In genomic region chr7:108000875-108001758, GRCh38 we compare ENCODE assay signal across 8 cellular contexts. TPM values are rescaled to one million over a fixed set of nuclear protein-coding genes. Genes with fewer than 3 reads are reported as not detected.
DNase-seq lines count a peak whose midpoint lies in the region; ATAC-seq, FAIRE-seq and TF ChIP-seq lines count a peak whose summit lies in the region.

No MANE protein-coding gene starts in this region.

- H3K4me3 Mint-ChIP-seq in MCF 10A (ENCODE audit: unreplicated experiment) = peak overlapping the region; percentile 86

- dilution Hi-C loops in keratinocyte (cut with MboI; ENCODE audit: extremely low pct_ligation_motif_present, low sequenced_read_pairs) = no loop called here

- CTCF ChIA-PET in MCF 10A (lab: Yijun Ruan, JAX) = interaction anchor here (0.7 to 1.9 kb wide), 8 partner anchors 15 to 500 kb away, joined by 3 to 7 read pairs (median 4); no protein-coding TSS in a partner anchor

- peaks cover 10% of the 10 kb centered on the region for H3K79me2 ChIP-seq in keratinocyte (ENCODE audit: control insufficient read depth, insufficient read depth, low read length)

- H3K4me1 ChIP-seq in keratinocyte (ENCODE audit: control insufficient read depth, extremely low read depth, insufficient read depth, low read length) = peaks cover 48% of the 10 kb centered on the region

- POLR2A ChIA-PET in MCF 10A (lab: Yijun Ruan, JAX) = interaction anchor here (0.6 to 5.9 kb wide), 14 partner anchors 11 to 79 kb away, joined by 3 to 86 read pairs (median 12); no protein-coding TSS in a partner anchor

- H3K27ac ChIP-seq in keratinocyte (ENCODE audit: control insufficient read depth, insufficient read depth, low read length) = no peak overlapping the region

- H3K9ac ChIP-seq in keratinocyte (ENCODE audit: control insufficient read depth, extremely low read depth, insufficient read depth, low read length) = peak overlapping the region; percentile 77

- peaks cover 27% of the 10 kb centered on the region for H3K4me1 Mint-ChIP-seq in MCF 10A (ENCODE audit: insufficient read depth, unreplicated experiment)

- H3K9me1 ChIP-seq in keratinocyte (ENCODE audit: control insufficient read depth, extremely low read depth, insufficient read depth, low read length) = no peaks in the 10 kb centered on the region

- H3K4me3 ChIP-seq in keratinocyte (ENCODE audit: control insufficient read depth in 2 of 3, extremely low read depth in 1 of 3, insufficient read depth in 2 of 3, low read depth in 1 of 3, low read length in 3 of 3) = peak overlapping the region; percentile 67 to 85 (median 77)

- peak overlapping the region; percentile 85 for H3K4me2 ChIP-seq in keratinocyte (ENCODE audit: control insufficient read depth, extremely low read depth, insufficient read depth, low read depth, low read length)

- TF ChIP-seq CTCF in MCF 10A (IDR thresholded peaks at IDR 0.05; ENCODE audit: unreplicated experiment) = no peak
- peak; percentile 16 to 59 (median 35) for TF ChIP-seq CTCF in keratinocyte (optimal IDR thresholded peaks at IDR 0.05 in 1 of 3, IDR thresholded peaks at IDR 0.05 in 1 of 3, conservative IDR thresholded peaks at IDR 0.05 in 1 of 3; ENCODE audit: extremely low read depth in 1 of 3, insufficient read depth in 2 of 3, low read length in 3 of 3)

- FAIRE-seq in keratinocyte (lab: Jason Lieb, UNC) = no peak

- H2AFZ ChIP-seq in keratinocyte (ENCODE audit: control insufficient read depth, low read length) = no peak overlapping the region

- intact Hi-C loops in MCF 10A (cut with micrococcal nuclease) = no loop called here

- no TSS peak for BruUV-seq in MCF 10A (replicated peaks; lab: Mats Ljungman, UMichigan)

- H3K27me3 ChIP-seq in keratinocyte (ENCODE audit: control insufficient read depth, extremely low read depth, insufficient read depth, low read length) = no peaks in the 10 kb centered on the region

- H3K9me3 Mint-ChIP-seq in MCF 10A (ENCODE audit: unreplicated experiment) = no peaks in the 10 kb centered on the region

- H4K20me1 ChIP-seq in keratinocyte (ENCODE audit: control insufficient read depth, extremely low read depth, insufficient read depth, low read length) = no peaks in the 10 kb centered on the region

- H3K27ac Mint-ChIP-seq in MCF 10A (ENCODE audit: low read depth, unreplicated experiment) = peak overlapping the region; percentile 61

- H3K9me3 ChIP-seq in keratinocyte (ENCODE audit: control insufficient read depth, low read depth, low read length) = no peaks in the 10 kb centered on the region

- DNase-seq in 8988T = peak; percentile 37
- DNase-seq in HT1080 (ENCODE audit: low read depth) = peak; percentile 87
- peak; percentile 45 for DNase-seq in MCF 10A (ENCODE audit: unreplicated experiment)
- no peak for DNase-seq in keratinocyte (ENCODE audit: low read depth, low spot score)
- DNase-seq in stimulated activated naive CD8-positive, alpha-beta T cell treated with anti-CD3 and anti-CD28 coated beads, Interleukin-15, Interleukin-2, amounts not matched to agents 100 U/mL and 50 U/mL, for 24 hours = peak; percentile 9
- no peak for DNase-seq in hippocampal formation (lab: John Stamatoyannopoulos, UW)
- DNase-seq in GM19238 (ENCODE audit: insufficient read length, low spot score) = no peak

- no peak for ATAC-seq in stimulated activated naive CD8-positive, alpha-beta T cell treated with anti-CD3 and anti-CD28 coated beads, Interleukin-15, Interleukin-2, amounts not matched to agents 100 U/mL and 50 U/mL, for 24 hours
- no peak for ATAC-seq in GM18511 (IDR thresholded peaks at IDR 0.05; ENCODE audit: unreplicated experiment)

- no peaks in the 10 kb centered on the region for H3K27me3 Mint-ChIP-seq in MCF 10A (ENCODE audit: insufficient read depth, unreplicated experiment)

- H3K36me3 Mint-ChIP-seq in MCF 10A (ENCODE audit: insufficient read depth, unreplicated experiment) = peaks cover 66% of the 10 kb centered on the region

- peaks cover 2 to 3% of the 10 kb centered on the region in 2 experiments for H3K36me3 ChIP-seq in keratinocyte (ENCODE audit: control insufficient read depth in 2 of 2, extremely low read depth in 1 of 2, insufficient read depth in 2 of 2, low read length in 2 of 2)

RNA-seq across cellular contexts. Expression of gene LAMB1, which starts 1.8 kb away (rescaled TPM):
- 53.6 and 62.7 TPM in 2 replicates for total RNA-seq in HT1080 (2014; rRNA removed; shearing (Covaris generic))
- polyA plus RNA-seq in HT1080 (2015; cell fraction: cytosol; rRNA removed) = 73.0 and 92.6 TPM in 2 replicates
- 710 and 759 TPM in 2 replicates for polyA plus RNA-seq in HT1080 (2015; cell fraction: nucleus; rRNA removed)
- 199 and 275 TPM in 2 replicates for total RNA-seq in MCF 10A (2022)
- polyA plus RNA-seq in keratinocyte = 74.1 to 97.9 TPM (median 79.8 TPM) in 3 replicates
- polyA plus RNA-seq in keratinocyte (2011; ENCODE audit: low read depth) = 117 TPM
- polyA plus RNA-seq in keratinocyte (2011; cell fraction: cytosol; rRNA removed) = 28.6 and 29.7 TPM in 2 replicates
- 287 and 320 TPM in 2 replicates for polyA plus RNA-seq in keratinocyte (2011; cell fraction: nucleus; rRNA removed)
- 26.0 and 98.2 TPM in 2 replicates for polyA plus RNA-seq in keratinocyte (2012; ENCODE audit: low replicate concordance)
- 210 to 345 TPM (median 248 TPM) in 3 replicates for polyA minus RNA-seq in keratinocyte
- 89.2 TPM for polyA minus RNA-seq in keratinocyte (2011; cell fraction: cytosol; rRNA and poly(A)+ RNA removed)
- polyA minus RNA-seq in keratinocyte (2011; cell fraction: nucleus; rRNA and poly(A)+ RNA removed) = 248 and 360 TPM in 2 replicates

Comparison
In these comparisons a context has a peak if more than half of its experiments do, and no peak if none do; other contexts are left out.
1. DNase-seq: peak in 8988T (single experiment), HT1080 (single experiment), MCF 10A (single experiment) and stimulated activated naive CD8-positive, alpha-beta T cell treated with anti-CD3 and anti-CD28 coated beads, Interleukin-15, Interleukin-2, amounts not matched to agents 100 U/mL and 50 U/mL, for 24 hours (single experiment); none in keratinocyte (single experiment), hippocampal formation (0 of 2) and GM19238 (single experiment).